Comparison of ENCODE assay signal across 3 cellular contexts in genomic region chr7:99410635-99411034, GRCh38.
TF ChIP-seq lines count a peak whose summit lies in the region.

No MANE protein-coding gene starts in this region.

TF ChIP-seq in SK-N-SH, 30 proteins besides CTCF, POLR2A, EP300 and RAD21:
- TF ChIP-seq USF1 (IDR thresholded peaks at IDR 0.05; ENCODE audit: borderline replicate concordance, low read depth) (no peak), SMC3 (IDR thresholded peaks at IDR 0.05; ENCODE audit: low read depth, low read length) (no peak), GATA2 (CRISPR knock-in tag; IDR thresholded peaks at IDR 0.05) (no peak), TEAD4 (IDR thresholded peaks at IDR 0.05; ENCODE audit: borderline replicate concordance, insufficient read depth) (no peak), REST (IDR thresholded peaks at IDR 0.05; ENCODE audit: low read depth, low read length) (no peak), JUND (IDR thresholded peaks at IDR 0.05) (no peak), NRF1 (IDR thresholded peaks at IDR 0.05; ENCODE audit: low read depth, low read length) (no peak), IRF3 (IDR thresholded peaks at IDR 0.05; ENCODE audit: low read depth, low read length) (no peak)

TF ChIP-seq in SK-N-SH treated with all-trans-retinoic acid at 6 μM for 48 hours, 23 proteins besides CTCF, POLR2A, EP300 and RAD21:
- TF ChIP-seq TSHZ2 (CRISPR knock-in tag; IDR thresholded peaks at IDR 0.05), result no peak
- no peak for TF ChIP-seq TOX (CRISPR knock-in tag; IDR thresholded peaks at IDR 0.05; ENCODE audit: borderline replicate concordance)
- no peak for TF ChIP-seq ZNF8 (CRISPR knock-in tag; IDR thresholded peaks at IDR 0.05)
- no peak for TF ChIP-seq ZNF70 (CRISPR knock-in tag; IDR thresholded peaks at IDR 0.05)
- no peak for TF ChIP-seq OSR1 (CRISPR knock-in tag; IDR thresholded peaks at IDR 0.05)

TF ChIP-seq in neural cell, 6 proteins besides CTCF, POLR2A, EP300 and RAD21:
- TF ChIP-seq POLR2AphosphoS5 (IDR thresholded peaks at IDR 0.05) (no peak), MXI1 (conservative IDR thresholded peaks at IDR 0.05; ENCODE audit: poor library complexity, severe bottlenecking) (no peak), REST (IDR thresholded peaks at IDR 0.05; ENCODE audit: borderline replicate concordance) (no peak), EZH2 (IDR thresholded peaks at IDR 0.05; ENCODE audit: borderline replicate concordance, insufficient read depth, low read length, poor library complexity, severe bottlenecking) (no peak), SMC3 (conservative IDR thresholded peaks at IDR 0.05; ENCODE audit: poor library complexity) (no peak), TAF1 (IDR thresholded peaks at IDR 0.05; ENCODE audit: low read depth) (no peak)
